In the genomic region with DNA sequence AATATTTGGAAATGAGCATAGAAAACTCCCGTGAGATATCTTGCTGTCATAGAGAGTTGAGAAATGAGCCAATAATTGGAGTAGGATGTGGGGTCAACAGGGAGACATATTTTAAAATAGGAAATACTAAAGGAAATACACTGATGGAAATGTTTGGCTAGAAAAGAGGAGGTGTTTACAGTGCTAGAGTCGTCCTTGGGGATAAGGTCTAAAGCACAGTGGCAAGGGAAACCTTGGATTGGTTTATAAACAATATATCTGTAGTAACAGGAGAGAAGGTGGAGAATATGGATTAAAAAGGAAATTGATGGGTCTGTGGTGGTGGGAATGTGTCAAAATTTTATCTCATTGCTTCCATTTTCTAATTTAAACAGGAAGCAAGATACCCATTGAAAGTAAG, we compare ENCODE assay signal across 27 cellular contexts.
"Had no signal": no experiment of that assay in that cellular context is flagged by ENCODE, and none has a peak within 500 bp of the region (broad histone marks: within the 10 kb centered on the region; RNA-seq: fewer than 3 reads in every experiment).

No MANE protein-coding gene starts in this region.

- H3K4me3 ChIP-seq: neural progenitor cell, prostate gland, skin epidermis, smooth muscle cell, spleen, testis, tibial artery, transverse colon, upper lobe of right lung, uterus had no signal

- H3K4me2 ChIP-seq: neural progenitor cell, smooth muscle cell had no signal

- ATAC-seq: naive thymus-derived CD4-positive, alpha-beta T cell; natural killer cell; right cardiac atrium; sciatic nerve; stimulated activated memory B cell treated with anti-CD40 and anti-IgM and Interleukin-4, amounts not matched to agents 10 μg/mL and 1 μg/mL and 100 μg/mL, for 72 hours; stimulated activated naive CD8-positive, alpha-beta T cell treated with anti-CD3 and anti-CD28 coated beads, Interleukin-15, amount 100 ng/mL, for 72 hours; stimulated activated naive CD8-positive, alpha-beta T cell treated with anti-CD3 and anti-CD28 coated beads, Interleukin-15, Interleukin-2, amounts not matched to agents 100 U/mL and 50 U/mL, for 24 hours; upper lobe of right lung had no signal

- H3K27ac ChIP-seq: neural progenitor cell, prostate gland, skin epidermis, spleen, testis, tibial artery, transverse colon, upper lobe of right lung, uterus had no signal

- H3K36me3 ChIP-seq: neural progenitor cell, prostate gland, uterus had no signal

- H3K9ac ChIP-seq: neural progenitor cell had no signal

- H3K9me3 ChIP-seq: prostate gland, spleen, testis, tibial artery, transverse colon, upper lobe of right lung, uterus had no signal

- H3K4me1 Mint-ChIP-seq: naive thymus-derived CD4-positive, alpha-beta T cell; natural killer cell; neural progenitor cell; stimulated activated memory B cell treated with anti-CD40 and anti-IgM and Interleukin-4, amounts not matched to agents 10 μg/mL and 1 μg/mL and 100 μg/mL, for 72 hours; stimulated activated naive CD8-positive, alpha-beta T cell treated with anti-CD3 and anti-CD28 coated beads, Interleukin-15, amount 100 ng/mL, for 72 hours had no signal

- H3K27me3 ChIP-seq: neural progenitor cell, spleen, testis, tibial artery, transverse colon, upper lobe of right lung, uterus had no signal

- H3K9me3 Mint-ChIP-seq: naive thymus-derived CD4-positive, alpha-beta T cell; natural killer cell; nephron; neural progenitor cell; stimulated activated memory B cell treated with anti-CD40 and anti-IgM and Interleukin-4, amounts not matched to agents 10 μg/mL and 1 μg/mL and 100 μg/mL, for 72 hours; stimulated activated naive CD8-positive, alpha-beta T cell treated with anti-CD3 and anti-CD28 coated beads, Interleukin-15, amount 100 ng/mL, for 72 hours; type B pancreatic cell had no signal

- H3K27ac Mint-ChIP-seq: natural killer cell; neural progenitor cell; stimulated activated memory B cell treated with anti-CD40 and anti-IgM and Interleukin-4, amounts not matched to agents 10 μg/mL and 1 μg/mL and 100 μg/mL, for 72 hours; type B pancreatic cell had no signal

- H3K36me3 Mint-ChIP-seq: natural killer cell had no signal

- H3K27me3 Mint-ChIP-seq: naive thymus-derived CD4-positive, alpha-beta T cell; stimulated activated memory B cell treated with anti-CD40 and anti-IgM and Interleukin-4, amounts not matched to agents 10 μg/mL and 1 μg/mL and 100 μg/mL, for 72 hours; stimulated activated naive CD8-positive, alpha-beta T cell treated with anti-CD3 and anti-CD28 coated beads, Interleukin-15, amount 100 ng/mL, for 72 hours; type B pancreatic cell had no signal

- H3K4me1 ChIP-seq: neural progenitor cell, prostate gland, spleen, testis, tibial artery, transverse colon, upper lobe of right lung, uterus had no signal

- H3K4me3 Mint-ChIP-seq: naive thymus-derived CD4-positive, alpha-beta T cell; natural killer cell; nephron; neural progenitor cell; stimulated activated memory B cell treated with anti-CD40 and anti-IgM and Interleukin-4, amounts not matched to agents 10 μg/mL and 1 μg/mL and 100 μg/mL, for 72 hours; stimulated activated naive CD8-positive, alpha-beta T cell treated with anti-CD3 and anti-CD28 coated beads, Interleukin-15, amount 100 ng/mL, for 72 hours; type B pancreatic cell had no signal

- H2AFZ ChIP-seq: neural progenitor cell had no signal

- DNase-seq: naive thymus-derived CD4-positive, alpha-beta T cell; natural killer cell; occipital lobe; retina; right cardiac atrium; spleen; stimulated activated CD4-positive, alpha-beta T cell treated with anti-CD3 and anti-CD28 coated beads, Interleukin-12 subunit alpha, Interleukin-12 subunit beta, amount 100 ng/mL, for 4 hours; stimulated activated CD4-positive, alpha-beta T cell treated with anti-CD3 and anti-CD28 coated beads, Interleukin-1b, Interleukin-23, amount 100 ng/mL, for 48 hours; stimulated activated CD4-positive, alpha-beta T cell treated with anti-CD3 and anti-CD28 coated beads, Interleukin-4, amount 100 ng/mL, for 1 hour; stimulated activated CD4-positive, alpha-beta T cell treated with anti-CD3 and anti-CD28 coated beads, Interleukin-4, amount 100 ng/mL, for 4 hours; stimulated activated CD8-positive, alpha-beta memory T cell treated with anti-CD3 and anti-CD28 coated beads, Interleukin-4, amount 100 ng/mL, for 48 hours; stimulated activated naive CD4-positive, alpha-beta T cell; stimulated activated naive CD8-positive, alpha-beta T cell treated with anti-CD3 and anti-CD28 coated beads, Interleukin-15, amount 100 ng/mL, for 72 hours; stimulated activated naive CD8-positive, alpha-beta T cell treated with anti-CD3 and anti-CD28 coated beads, Interleukin-15, Interleukin-2, amounts not matched to agents 100 U/mL and 50 U/mL, for 24 hours; testis; tibial artery; transverse colon; upper lobe of right lung; uterus had no signal
